In the genomic region with DNA sequence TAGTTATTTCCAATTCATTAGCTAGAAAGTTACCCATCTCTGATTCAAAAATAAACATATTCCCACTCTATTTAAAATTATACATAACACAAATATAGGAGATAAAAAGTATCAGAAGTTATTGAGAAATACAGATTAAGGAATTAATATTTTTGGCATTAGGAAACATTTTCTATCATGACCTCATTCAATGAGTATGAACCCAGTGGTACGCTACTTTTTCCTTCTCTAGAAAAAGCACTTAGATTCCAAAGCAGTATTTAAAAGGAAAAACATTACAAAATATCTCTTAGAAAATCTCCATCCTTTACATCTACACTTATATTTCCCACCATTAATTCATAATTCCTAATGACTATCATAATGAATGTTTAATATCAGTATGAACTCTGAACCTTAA, we compare ENCODE assay signal across 24 cellular contexts.
DNase-seq lines count a peak whose midpoint lies in the region; ATAC-seq, FAIRE-seq and TF ChIP-seq lines count a peak whose summit lies in the region.
"Had no signal": no experiment of that assay in that cellular context is flagged by ENCODE, and none has a peak within 500 bp of the region (broad histone marks: within the 10 kb centered on the region; RNA-seq: fewer than 3 reads in every experiment).

No MANE protein-coding gene starts in this region.

- H3K4me3 ChIP-seq in SK-N-SH (ENCODE audit: low read depth in 2 of 2, low read length in 1 of 2) (no peak overlapping the region), choroid plexus epithelial cell (ENCODE audit: low read depth, low read length) (no peak overlapping the region), fibroblast of the aortic adventitia (ENCODE audit: low read depth, low read length) (no peak overlapping the region)
- H3K4me3 ChIP-seq: MG63 had no signal

- no peak for FAIRE-seq in H54 (lab: Jason Lieb, UNC)
- FAIRE-seq: HTR-8/SVneo had no signal

- TF ChIP-seq POLR2A in H54 (IDR thresholded peaks at IDR 0.05; ENCODE audit: low read depth, low read length) = no peak

- no peaks in the 10 kb centered on the region for H4K20me1 ChIP-seq in SK-N-SH (ENCODE audit: insufficient read depth)

- TF ChIP-seq EP300 in SK-N-SH (IDR thresholded peaks at IDR 0.05; ENCODE audit: borderline replicate concordance in 1 of 2, low read depth in 1 of 2, low read length in 1 of 2) = no peak

- H3K27me3 ChIP-seq in SK-N-SH (ENCODE audit: insufficient read depth) = no peaks in the 10 kb centered on the region
- H3K27me3 ChIP-seq: MG63 had no signal

- no peaks in the 10 kb centered on the region for H3K36me3 ChIP-seq in SK-N-SH (replicated peaks in 1 of 2; ENCODE audit: control insufficient read depth in 1 of 2, insufficient read depth in 2 of 2, low read length in 1 of 2)
- H3K36me3 ChIP-seq: MG63 had no signal

- TF ChIP-seq CTCF in SK-N-SH (IDR thresholded peaks at IDR 0.05) = no peak
- no peak for TF ChIP-seq CTCF in choroid plexus epithelial cell (conservative IDR thresholded peaks at IDR 0.05; ENCODE audit: low read depth, low read length)
- TF ChIP-seq CTCF in fibroblast of the aortic adventitia (IDR thresholded peaks at IDR 0.05; ENCODE audit: insufficient read depth, low read length) = no peak

- no peak overlapping the region for H3K4me2 ChIP-seq in SK-N-SH

- no peak overlapping the region for H3K9ac ChIP-seq in SK-N-SH

- DNase-seq in SK-N-SH (no peak), choroid plexus epithelial cell (ENCODE audit: low read depth) (peak; percentile 69), fibroblast of the aortic adventitia (ENCODE audit: low read depth) (peak; percentile 60), NCI-H2227 treated with DMSO at 0.1 percent for 48 hours (lab: John Stamatoyannopoulos, UW) (no peak), H54 (ENCODE audit: insufficient read length, low spot score) (no peak)
- no peak for DNase-seq in stimulated activated CD4-positive, alpha-beta T cell treated with anti-CD3 and anti-CD28 coated beads, Interleukin-4, amount 100 ng/mL, for 4 hours
- DNase-seq: ACHN; Calu3; DMS79 treated with DMSO at 0.1 percent for 48 hours; H7; KBM-7; MG63; NCI-H1105 treated with DMSO at 0.1 percent for 48 hours; NCI-H146; NCI-H1930; NCI-H446 treated with DMSO at 0.1 percent for 48 hours; NCI-H526; NCI-H82; NK-92 treated with Interleukin-12 subunit alpha and Interleukin-12 subunit beta, amount 100 ng/mL, for 24 hours; PC-3 had no signal

- no peaks in the 10 kb centered on the region for H3K9me2 ChIP-seq in SK-N-SH

- no peaks in the 10 kb centered on the region for H3K9me3 ChIP-seq in SK-N-SH
- H3K9me3 ChIP-seq: MG63 had no signal

- CTCF ChIA-PET in SK-N-SH (lab: Yijun Ruan, JAX) = interaction anchor here (0.7 kb wide), 1 partner anchor 17 kb away, joined by 3 read pairs; no protein-coding TSS in a partner anchor

- H3K27ac ChIP-seq in SK-N-SH (ENCODE audit: low read depth in 2 of 2, low read length in 1 of 2) = no peak overlapping the region
- H3K27ac ChIP-seq: 22Rv1 had no signal

- H2AFZ ChIP-seq in SK-N-SH (ENCODE audit: low read depth) = peak overlapping the region; percentile 39; the same call in 1 of the 2 replicates

- no peaks in the 10 kb centered on the region; a peak in 1 of 4 replicates for H3K4me1 ChIP-seq in SK-N-SH (ENCODE audit: control insufficient read depth in 1 of 2, insufficient read depth in 2 of 2, low read depth in 1 of 2, low read length in 1 of 2)

- H3F3A ChIP-seq in SK-N-SH (replicated peaks; ENCODE audit: insufficient read depth) = no peaks in the 10 kb centered on the region

- no peak for ATAC-seq in SK-N-SH treated with all-trans-retinoic acid at 6 μM for 48 hours
- no peak for ATAC-seq in GM21423 (IDR thresholded peaks at IDR 0.05; ENCODE audit: unreplicated experiment)
- ATAC-seq: PC-3 had no signal

- TF ChIP-seq RAD21 in SK-N-SH (IDR thresholded peaks at IDR 0.05; ENCODE audit: low read length) = no peak

- 83% methylated on average over 1 of the region's 1 CpG for WGBS in SK-N-SH (ENCODE audit: low lambda C conversion rate)

- no peaks in the 10 kb centered on the region for H3K79me2 ChIP-seq in SK-N-SH (ENCODE audit: insufficient read depth)

- POLR2A ChIA-PET in SK-N-SH (lab: Yijun Ruan, JAX) = no interaction called here

TF ChIP-seq in SK-N-SH, 30 proteins besides CTCF, POLR2A, EP300 and RAD21:
- TF ChIP-seq FOSL2 (IDR thresholded peaks at IDR 0.05; ENCODE audit: borderline replicate concordance, low read depth) = peak; percentile 20; the same call in 1 of the 2 replicates
- no peak for TF ChIP-seq GATA2 (CRISPR knock-in tag; IDR thresholded peaks at IDR 0.05)

TF ChIP-seq in SK-N-SH treated with all-trans-retinoic acid at 6 μM for 48 hours, 23 proteins besides CTCF, POLR2A, EP300 and RAD21:
- no peak for TF ChIP-seq ESRRG (CRISPR knock-in tag; IDR thresholded peaks at IDR 0.05)
- TF ChIP-seq ZFP30 (CRISPR knock-in tag; IDR thresholded peaks at IDR 0.05) = no peak
- TF ChIP-seq, protein P1, sequence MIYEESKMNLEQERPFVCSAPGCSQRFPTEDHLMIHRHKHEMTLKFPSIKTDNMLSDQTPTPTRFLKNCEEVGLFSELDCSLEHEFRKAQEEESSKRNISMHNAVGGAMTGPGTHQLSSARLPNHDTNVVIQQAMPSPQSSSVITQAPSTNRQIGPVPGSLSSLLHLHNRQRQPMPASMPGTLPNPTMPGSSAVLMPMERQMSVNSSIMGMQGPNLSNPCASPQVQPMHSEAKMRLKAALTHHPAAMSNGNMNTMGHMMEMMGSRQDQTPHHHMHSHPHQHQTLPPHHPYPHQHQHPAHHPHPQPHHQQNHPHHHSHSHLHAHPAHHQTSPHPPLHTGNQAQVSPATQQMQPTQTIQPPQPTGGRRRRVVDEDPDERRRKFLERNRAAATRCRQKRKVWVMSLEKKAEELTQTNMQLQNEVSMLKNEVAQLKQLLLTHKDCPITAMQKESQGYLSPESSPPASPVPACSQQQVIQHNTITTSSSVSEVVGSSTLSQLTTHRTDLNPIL (CRISPR knock-in tag; IDR thresholded peaks at IDR 0.05; ENCODE audit: low read depth) = no peak

Comparison
In these comparisons a context has a peak if more than half of its experiments do, and no peak if none do; other contexts are left out.
1. DNase-seq: peak in choroid plexus epithelial cell (single experiment) and fibroblast of the aortic adventitia (single experiment); none in SK-N-SH (single experiment), stimulated activated CD4-positive, alpha-beta T cell treated with anti-CD3 and anti-CD28 coated beads, Interleukin-4, amount 100 ng/mL, for 4 hours (0 of 2), NCI-H2227 treated with DMSO at 0.1 percent for 48 hours (single experiment) and H54 (single experiment).